In the genomic region with DNA sequence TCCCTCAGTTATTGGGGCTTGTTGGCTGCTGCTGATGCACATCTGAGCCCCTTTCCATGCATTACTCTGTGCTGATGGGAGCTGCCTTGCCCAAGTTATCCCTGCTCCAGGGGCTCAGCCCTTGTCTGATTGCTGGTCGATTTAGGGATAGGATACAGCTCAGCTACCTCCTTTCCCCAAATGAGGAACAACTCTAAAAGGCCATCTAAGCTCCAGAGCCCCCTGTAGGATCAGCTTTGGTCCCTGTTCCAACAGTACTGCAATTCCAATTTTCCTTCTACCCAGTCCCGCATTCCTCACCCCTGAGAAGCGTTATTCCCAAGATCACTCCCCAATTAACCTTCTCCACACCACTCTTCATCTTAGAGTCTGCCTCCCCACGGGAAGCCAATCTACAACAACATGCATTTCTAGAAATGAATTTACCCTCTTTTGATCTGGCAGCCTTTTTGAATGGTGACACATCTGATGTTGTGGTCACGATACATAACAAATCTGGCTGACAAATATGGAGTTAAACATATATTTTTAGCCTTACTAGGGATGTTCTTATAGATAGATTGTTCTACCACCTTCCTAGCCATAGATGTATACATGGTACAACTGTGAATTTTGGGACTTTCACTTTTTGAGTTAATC, we compare ENCODE assay signal across 1 cellular context.
TF ChIP-seq lines count a peak whose summit lies in the region.

No MANE protein-coding gene starts in this region.

TF ChIP-seq in IMR-90, 13 proteins besides CTCF, POLR2A, EP300 and RAD21:
- TF ChIP-seq, protein P1, sequence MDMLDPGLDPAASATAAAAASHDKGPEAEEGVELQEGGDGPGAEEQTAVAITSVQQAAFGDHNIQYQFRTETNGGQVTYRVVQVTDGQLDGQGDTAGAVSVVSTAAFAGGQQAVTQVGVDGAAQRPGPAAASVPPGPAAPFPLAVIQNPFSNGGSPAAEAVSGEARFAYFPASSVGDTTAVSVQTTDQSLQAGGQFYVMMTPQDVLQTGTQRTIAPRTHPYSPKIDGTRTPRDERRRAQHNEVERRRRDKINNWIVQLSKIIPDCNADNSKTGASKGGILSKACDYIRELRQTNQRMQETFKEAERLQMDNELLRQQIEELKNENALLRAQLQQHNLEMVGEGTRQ (IDR thresholded peaks at IDR 0.05; ENCODE audit: low read depth, low read length): no peak
- TF ChIP-seq CEBPB (IDR thresholded peaks at IDR 0.05; ENCODE audit: low read depth, low read length) (no peak), MXI1 (IDR thresholded peaks at IDR 0.05; ENCODE audit: borderline replicate concordance, low read depth, low read length) (no peak), MAFK (IDR thresholded peaks at IDR 0.05; ENCODE audit: low read depth, low read length) (no peak), NFE2L2 (IDR thresholded peaks at IDR 0.05; ENCODE audit: low read depth, low read length) (no peak), SMC3 (IDR thresholded peaks at IDR 0.05; ENCODE audit: low read depth, low read length) (no peak), BHLHE40 (IDR thresholded peaks at IDR 0.05; ENCODE audit: low read depth, low read length) (no peak), RCOR1 (IDR thresholded peaks at IDR 0.05; ENCODE audit: insufficient replicate concordance, low read length) (no peak), CHD1 (IDR thresholded peaks at IDR 0.05; ENCODE audit: low read depth, low read length) (no peak), FOS (IDR thresholded peaks at IDR 0.05; ENCODE audit: low read depth, low read length) (no peak), MAZ (IDR thresholded peaks at IDR 0.05; ENCODE audit: borderline replicate concordance, low read depth, low read length) (no peak)
- TF ChIP-seq, protein P2, sequence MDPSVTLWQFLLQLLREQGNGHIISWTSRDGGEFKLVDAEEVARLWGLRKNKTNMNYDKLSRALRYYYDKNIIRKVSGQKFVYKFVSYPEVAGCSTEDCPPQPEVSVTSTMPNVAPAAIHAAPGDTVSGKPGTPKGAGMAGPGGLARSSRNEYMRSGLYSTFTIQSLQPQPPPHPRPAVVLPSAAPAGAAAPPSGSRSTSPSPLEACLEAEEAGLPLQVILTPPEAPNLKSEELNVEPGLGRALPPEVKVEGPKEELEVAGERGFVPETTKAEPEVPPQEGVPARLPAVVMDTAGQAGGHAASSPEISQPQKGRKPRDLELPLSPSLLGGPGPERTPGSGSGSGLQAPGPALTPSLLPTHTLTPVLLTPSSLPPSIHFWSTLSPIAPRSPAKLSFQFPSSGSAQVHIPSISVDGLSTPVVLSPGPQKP (IDR thresholded peaks at IDR 0.05; ENCODE audit: borderline replicate concordance, low read depth, low read length): no peak
TF ChIP-seq in IMR-90: peak in this region for 0.
